27 cellular contexts compared by ENCODE assay signal in genomic region chr1:50852889-50853288, GRCh38.
DNase-seq lines count a peak whose midpoint lies in the region; ATAC-seq and TF ChIP-seq lines count a peak whose summit lies in the region.
"Had no signal": no experiment of that assay in that cellular context is flagged by ENCODE, and none has a peak within 500 bp of the region (broad histone marks: within the 10 kb centered on the region; RNA-seq: fewer than 3 reads in every experiment).

No MANE protein-coding gene starts in this region.

- intact Hi-C loops in right lobe of liver (cut with DNase I), result no loop called here

- H3K9ac ChIP-seq in adipocyte (ENCODE audit: low read length), result peak overlapping the region; percentile 44
- H3K9ac ChIP-seq: BLaER1 treated with 17β-estradiol and CSF1 and Interleukin-3, amounts not matched to agents 10 nM and 100 nM had no signal

- H3K4me1 ChIP-seq in adipocyte (ENCODE audit: control insufficient read depth, insufficient read depth, low read length) (peaks cover 19% of the 10 kb centered on the region), right lobe of liver (peaks cover 0 to 19% (median 0%) of the 10 kb centered on the region in 4 donors)
- H3K4me1 ChIP-seq: BLaER1 treated with 17β-estradiol and CSF1 and Interleukin-3, amounts not matched to agents 10 nM and 100 nM had no signal

- WGBS in right lobe of liver (ENCODE audit: insufficient coverage, low coverage, low lambda C conversion rate, missing lambda C conversion rate), result 8% methylated on average over 1 of the region's 1 CpG

- H3K27me3 ChIP-seq in adipocyte (replicated peaks; ENCODE audit: control insufficient read depth, insufficient read depth, low read length), result no peaks in the 10 kb centered on the region
- H3K27me3 ChIP-seq in right lobe of liver, result no peaks in the 10 kb centered on the region
- H3K27me3 ChIP-seq: BLaER1 treated with 17β-estradiol and CSF1 and Interleukin-3, amounts not matched to agents 10 nM and 100 nM; esophagus muscularis mucosa; gastroesophageal sphincter; spleen; tibial nerve had no signal

- no peaks in the 10 kb centered on the region for H3K9me3 ChIP-seq in adipocyte (ENCODE audit: control insufficient read depth, low read length)
- no peaks in the 10 kb centered on the region for H3K9me3 ChIP-seq in right lobe of liver
- H3K9me3 ChIP-seq: gastroesophageal sphincter had no signal

- peak; percentile 40 for DNase-seq in Ammon's horn (ENCODE audit: low spot score)
- peak; percentile 36 for DNase-seq in NCI-H2029 (lab: John Stamatoyannopoulos, UW)
- DNase-seq in adipocyte (ENCODE audit: low read depth), result no peak
- no peak for DNase-seq in right lobe of liver
- DNase-seq in coronary artery (ENCODE audit: low spot score), result no peak
- DNase-seq in activated CD8-positive, alpha-beta memory T cell treated with anti-CD3 and anti-CD28 coated beads for 24 hours, result no peak
- no peak for DNase-seq in NCI-H524 treated with DMSO at 0.1 percent for 48 hours (lab: John Stamatoyannopoulos, UW)
- DNase-seq: activated CD4-positive, alpha-beta memory T cell treated with anti-CD3 and anti-CD28 coated beads, Interleukin-2, amount 10 ng/mL, durations not matched to agents 7 days and 5 days; activated gamma-delta T cell; Calu3; effector memory CD8-positive, alpha-beta T cell; EL; GOT3; mammary epithelial cell; NCI-H446; occipital lobe; retina; spleen; stimulated activated CD4-positive, alpha-beta T cell treated with anti-CD3 and anti-CD28 coated beads, Interleukin-4, amount 100 ng/mL, for 1 hour; stimulated activated naive CD8-positive, alpha-beta T cell treated with anti-CD3 and anti-CD28 coated beads, Interleukin-15, Interleukin-2, amounts not matched to agents 100 U/mL and 50 U/mL, for 24 hours; T1000 had no signal

- no peak for TF ChIP-seq POLR2A in right lobe of liver (IDR thresholded peaks at IDR 0.05)

- no peak for TF ChIP-seq CTCF in right lobe of liver (IDR thresholded peaks at IDR 0.05)
- TF ChIP-seq CTCF in coronary artery (IDR thresholded peaks at IDR 0.05), result no peak

- ATAC-seq in right lobe of liver, result peak; percentile 46 to 58 (median 48)
- no peak for ATAC-seq in GM18511 (IDR thresholded peaks at IDR 0.05; ENCODE audit: unreplicated experiment)
- ATAC-seq: effector memory CD8-positive, alpha-beta T cell; gastroesophageal sphincter; stimulated activated naive CD8-positive, alpha-beta T cell treated with anti-CD3 and anti-CD28 coated beads, Interleukin-15, Interleukin-2, amounts not matched to agents 100 U/mL and 50 U/mL, for 24 hours; WTC11 had no signal

- H3K4me3 ChIP-seq in adipocyte (ENCODE audit: low read length) (peak overlapping the region; percentile 64), right lobe of liver (peak overlapping the region in 1 of 3 donors; percentile 4), coronary artery (no peak overlapping the region)
- H3K4me3 ChIP-seq: BLaER1 treated with 17β-estradiol and CSF1 and Interleukin-3, amounts not matched to agents 10 nM and 100 nM; esophagus muscularis mucosa; gastroesophageal sphincter; spleen; tibial nerve had no signal

- H3K36me3 ChIP-seq in adipocyte (ENCODE audit: control insufficient read depth, insufficient read depth, low read length, severe bottlenecking) (no peaks in the 10 kb centered on the region), right lobe of liver (no peaks in the 10 kb centered on the region)
- H3K36me3 ChIP-seq: esophagus muscularis mucosa, gastroesophageal sphincter, spleen, tibial nerve had no signal

- peak overlapping the region in 2 of 3 donors; percentile 25 to 49 for H3K27ac ChIP-seq in right lobe of liver
- no peak overlapping the region for H3K27ac ChIP-seq in coronary artery
- H3K27ac ChIP-seq: BLaER1 treated with 17β-estradiol and CSF1 and Interleukin-3, amounts not matched to agents 10 nM and 100 nM; esophagus muscularis mucosa; gastroesophageal sphincter; tibial nerve had no signal

Comparison
In these comparisons a context has a peak if more than half of its experiments do, and no peak if none do; other contexts are left out.
1. DNase-seq: peak in Ammon's horn (single experiment) and NCI-H2029 (single experiment); none in adipocyte (single experiment), right lobe of liver (0 of 3), coronary artery (single experiment), activated CD8-positive, alpha-beta memory T cell treated with anti-CD3 and anti-CD28 coated beads for 24 hours (single experiment) and NCI-H524 treated with DMSO at 0.1 percent for 48 hours (single experiment).
2. H3K27ac ChIP-seq: peak in right lobe of liver (2 of 3); none in coronary artery (0 of 2).